ENCODE assay signal across 6 cellular contexts in genomic region chr3:54744291-54744690, GRCh38.
"Had no signal": no experiment of that assay in that cellular context is flagged by ENCODE, and none has a peak within 500 bp of the region (broad histone marks: within the 10 kb centered on the region; RNA-seq: fewer than 3 reads in every experiment).

No MANE protein-coding gene starts in this region.

- H3K27ac ChIP-seq: HL-60 had no signal

- ATAC-seq: HepG2, K562 had no signal

- FAIRE-seq: HepG2, HTR-8/SVneo, K562 had no signal

- DNase-seq: IMR-90, KBM-7 had no signal

- H3K4me3 ChIP-seq: K562 had no signal
